In the genomic region with DNA sequence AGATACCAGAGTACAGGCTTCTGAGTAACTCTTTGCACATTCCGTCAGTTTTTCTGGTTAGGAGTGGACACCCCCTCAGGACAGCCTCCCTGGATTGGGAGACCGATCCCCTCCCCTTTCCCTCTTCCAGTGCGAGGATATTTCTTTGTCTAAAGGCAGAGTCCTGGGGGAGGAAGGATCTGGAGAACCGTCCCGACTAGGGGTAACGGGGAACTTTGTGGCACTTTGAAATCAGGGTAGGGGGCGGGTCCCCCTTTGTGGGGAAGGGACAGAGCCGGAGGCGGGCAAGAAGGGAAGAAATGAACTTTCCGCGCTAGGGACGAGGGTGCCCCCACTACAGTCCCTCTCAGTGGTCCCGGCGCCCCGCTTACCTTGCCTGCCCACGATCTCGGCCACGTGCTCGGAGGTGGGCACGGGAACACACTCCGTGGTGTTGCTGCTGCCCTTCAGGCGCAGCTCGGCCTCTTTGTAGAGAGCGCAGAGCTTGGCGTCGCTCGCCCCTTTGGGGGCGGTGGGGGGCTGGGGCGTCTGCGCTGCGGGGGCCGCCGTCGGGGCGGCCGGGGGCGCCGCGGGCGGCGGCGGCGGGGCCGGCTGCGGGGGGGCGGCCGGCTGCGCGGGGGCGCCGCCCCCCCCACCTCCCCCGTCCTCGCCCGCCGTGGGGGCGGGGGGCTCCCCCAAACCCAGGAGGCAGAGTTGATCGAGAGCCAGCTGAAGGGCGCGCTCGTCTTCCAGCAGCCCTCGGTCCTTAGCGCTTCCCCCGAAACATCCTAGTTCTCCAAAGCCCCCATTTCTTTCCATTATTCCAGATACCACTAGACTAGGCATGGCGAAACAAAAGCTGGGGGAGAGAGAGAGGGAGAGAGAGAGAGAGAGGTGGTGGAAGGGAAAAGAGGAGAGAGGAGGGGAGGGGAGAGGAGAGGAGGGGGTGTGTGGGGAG, we compare ENCODE assay signal across 8 cellular contexts. TPM values are rescaled to one million over a fixed set of nuclear protein-coding genes. Genes with fewer than 3 reads are reported as not detected.
A peak's percentile ranks its signal among the peaks of the same experiment; 100 is the strongest.
DNase-seq lines count a peak whose midpoint lies in the region; ATAC-seq and TF ChIP-seq lines count a peak whose summit lies in the region.

No MANE protein-coding gene starts in this region.

- H3K36me3 ChIP-seq in BE2C, result peaks cover 22% of the 10 kb centered on the region
- peaks cover 10% of the 10 kb centered on the region for H3K36me3 ChIP-seq in brain microvascular endothelial cell (replicated peaks)

- peaks cover 7% of the 10 kb centered on the region; the same call in 1 of the 2 replicates for H3K4me1 ChIP-seq in BE2C

- H3K27ac ChIP-seq in brain microvascular endothelial cell, result no peak overlapping the region

- no peaks in the 10 kb centered on the region for H3K27me3 ChIP-seq in BE2C
- H3K27me3 ChIP-seq in brain microvascular endothelial cell (replicated peaks), result no peaks in the 10 kb centered on the region

- H3K4me3 ChIP-seq in BE2C (ENCODE audit: low read depth, low read length), result peak overlapping the region; percentile 91
- peak overlapping the region; percentile 80 for H3K4me3 ChIP-seq in brain microvascular endothelial cell (ENCODE audit: low read depth, low read length)

- no peak for TF ChIP-seq CTCF in BE2C (IDR thresholded peaks at IDR 0.05; ENCODE audit: low read depth, low read length)
- TF ChIP-seq CTCF in brain microvascular endothelial cell (IDR thresholded peaks at IDR 0.05; ENCODE audit: low read depth, low read length, missing control alignments), result no peak
- no peak for TF ChIP-seq CTCF in omental fat pad (IDR thresholded peaks at IDR 0.05)

- TF ChIP-seq RAD21 in Ishikawa (IDR thresholded peaks at IDR 0.05; ENCODE audit: low read depth), result no peak

- no peaks in the 10 kb centered on the region for H3K36me3 Mint-ChIP-seq in naive thymus-derived CD8-positive, alpha-beta T cell

- peak overlapping the region; percentile 71 to 93 (median 84) for H3K4me3 Mint-ChIP-seq in naive thymus-derived CD8-positive, alpha-beta T cell

- POLR2A ChIA-PET in naive thymus-derived CD8-positive, alpha-beta T cell (lab: Charles Lee), result no interaction called here

- DNase-seq in BE2C (no peak), brain microvascular endothelial cell (no peak), omental fat pad (ENCODE audit: low spot score) (no peak), OCI-M1 (lab: John Stamatoyannopoulos, UW) (no peak), HUDEP-2 (lab: John Stamatoyannopoulos, UW; ENCODE audit: unreplicated experiment in 76 of 76) (no peak)
- no peak for DNase-seq in naive thymus-derived CD8-positive, alpha-beta T cell

- peaks cover 12 to 26% (median 23%) of the 10 kb centered on the region in 5 donors for H3K27me3 Mint-ChIP-seq in naive thymus-derived CD8-positive, alpha-beta T cell

- no peaks in the 10 kb centered on the region for H3K9me3 Mint-ChIP-seq in naive thymus-derived CD8-positive, alpha-beta T cell

- no peak for TF ChIP-seq EP300 in Ishikawa (IDR thresholded peaks at IDR 0.05; ENCODE audit: borderline replicate concordance)

- in situ Hi-C loops in brain microvascular endothelial cell (cut with HindIII; ENCODE audit: low pct_ligation_motif_present, low sequenced_read_pairs), result no loop called here

- ATAC-seq in naive thymus-derived CD8-positive, alpha-beta T cell, result peak; percentile 26 to 35
- ATAC-seq in omental fat pad (ENCODE audit: low FRiP score) (no peak), HG03520 (IDR thresholded peaks at IDR 0.05; ENCODE audit: unreplicated experiment) (no peak)

- peak overlapping the region in 2 of 10 donors; percentile 13 to 77 for H3K27ac Mint-ChIP-seq in naive thymus-derived CD8-positive, alpha-beta T cell

- no peaks in the 10 kb centered on the region for H3K9me3 ChIP-seq in BE2C

- peaks cover 0 to 15% (median 6%) of the 10 kb centered on the region in 4 donors for H3K4me1 Mint-ChIP-seq in naive thymus-derived CD8-positive, alpha-beta T cell

TF ChIP-seq in Ishikawa, 13 proteins besides CTCF, POLR2A, EP300 and RAD21:
- no peak for TF ChIP-seq TCF12 (IDR thresholded peaks at IDR 0.05; ENCODE audit: low read depth)
- no peak for TF ChIP-seq EGR1 (IDR thresholded peaks at IDR 0.05)
- no peak for TF ChIP-seq ZBTB7A (IDR thresholded peaks at IDR 0.05; ENCODE audit: low read depth)
- TF ChIP-seq, protein P1, sequence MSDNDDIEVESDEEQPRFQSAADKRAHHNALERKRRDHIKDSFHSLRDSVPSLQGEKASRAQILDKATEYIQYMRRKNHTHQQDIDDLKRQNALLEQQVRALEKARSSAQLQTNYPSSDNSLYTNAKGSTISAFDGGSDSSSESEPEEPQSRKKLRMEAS (IDR thresholded peaks at IDR 0.05), result peak; percentile 80

RNA-seq across cellular contexts. Expression of gene MEX3A, which starts 0.8 kb away (rescaled TPM):
- polyA plus RNA-seq in BE2C (2012; ENCODE audit: insufficient read depth, insufficient read length, low read depth), result 66.0 TPM
- total RNA-seq in naive thymus-derived CD8-positive, alpha-beta T cell, result under 1 TPM in 1 of 2 experiments, not detected in 1; 0.38 TPM
- not detected for polyA plus RNA-seq in naive thymus-derived CD8-positive, alpha-beta T cell
- under 1 TPM; 0.56 to 0.96 (median 0.66) TPM for total RNA-seq in omental fat pad

RNA-seq across cellular contexts. Expression of gene RAB25, which starts 20.5 kb away (rescaled TPM):
- polyA plus RNA-seq in BE2C (2012; ENCODE audit: insufficient read depth, insufficient read length, low read depth), result 0.62 TPM
- 1 to 10 TPM; 1.1 to 1.3 TPM for total RNA-seq in naive thymus-derived CD8-positive, alpha-beta T cell
- 1 to 10 TPM in 1 of 3 donors, under 1 TPM in 2; 0.81 to 2.0 (median 0.96) TPM for polyA plus RNA-seq in naive thymus-derived CD8-positive, alpha-beta T cell
- total RNA-seq in omental fat pad, result under 1 TPM in 1 of 4 donors, not detected in 3; 0.84 TPM

RNA-seq across cellular contexts. Expression of gene LAMTOR2, which starts 26.9 kb away (rescaled TPM):
- 192 TPM for polyA plus RNA-seq in BE2C (2012; ENCODE audit: insufficient read depth, insufficient read length, low read depth)
- total RNA-seq in naive thymus-derived CD8-positive, alpha-beta T cell, result 10 to 100 TPM; 22.6 to 24.2 TPM
- 100 to 1,000 TPM in 1 of 3 donors, 10 to 100 TPM in 2; 89.1 to 102 (median 96.1) TPM for polyA plus RNA-seq in naive thymus-derived CD8-positive, alpha-beta T cell
- 10 to 100 TPM; 45.8 to 74.3 (median 65.0) TPM for total RNA-seq in omental fat pad

RNA-seq across cellular contexts. Expression of gene UBQLN4, which starts 27.8 kb away (rescaled TPM):
- 49.7 TPM for polyA plus RNA-seq in BE2C (2012; ENCODE audit: insufficient read depth, insufficient read length, low read depth)
- 10 to 100 TPM; 31.6 to 34.8 TPM for total RNA-seq in naive thymus-derived CD8-positive, alpha-beta T cell
- polyA plus RNA-seq in naive thymus-derived CD8-positive, alpha-beta T cell, result 1 to 10 TPM; 6.9 to 9.7 (median 7.6) TPM
- total RNA-seq in omental fat pad, result 10 to 100 TPM; 16.2 to 24.5 (median 18.6) TPM

RNA-seq across cellular contexts. Expression of gene LMNA, which starts 33.1 kb away (rescaled TPM):
- polyA plus RNA-seq in BE2C (2012; ENCODE audit: insufficient read depth, insufficient read length, low read depth), result 312 TPM
- 1 to 10 TPM; 2.0 to 2.7 TPM for total RNA-seq in naive thymus-derived CD8-positive, alpha-beta T cell
- 1 to 10 TPM in 1 of 3 donors, under 1 TPM in 2; 0.62 to 4.0 (median 0.75) TPM for polyA plus RNA-seq in naive thymus-derived CD8-positive, alpha-beta T cell
- total RNA-seq in omental fat pad, result 1,000 to 10,000 TPM in 1 of 4 donors, 100 to 1,000 TPM in 3; 288 to 1,820 (median 589) TPM

Comparison
In these comparisons a context has a peak if more than half of its experiments do, and no peak if none do; other contexts are left out.
1. ATAC-seq: peak in naive thymus-derived CD8-positive, alpha-beta T cell (2 of 2); none in omental fat pad (single experiment) and HG03520 (single experiment).